ENCODE assay signal across 1 cellular context in genomic region chr5:177508837-177509236, GRCh38.
TF ChIP-seq lines count a peak whose summit lies in the region.

No MANE protein-coding gene starts in this region.

TF ChIP-seq in K562, 482 proteins besides CTCF, POLR2A, EP300 and RAD21 (continues in another document):
- TF ChIP-seq GATA2 (CRISPR knock-in tag; IDR thresholded peaks at IDR 0.05) (0 out of 2 replicates have a peak, but pooled peaks have one; percentile 23), IRF9 (tag; IDR thresholded peaks at IDR 0.05) (no peak), CREM (IDR thresholded peaks at IDR 0.05; ENCODE audit: low read depth) (peak; percentile 49; the same call in 1 of the 2 replicates), TCF3 (CRISPR knock-in tag; IDR thresholded peaks at IDR 0.05) (peak; percentile 83), E2F6 (IDR thresholded peaks at IDR 0.05; ENCODE audit: borderline replicate concordance in 1 of 2, extremely low read depth in 1 of 2, insufficient read depth in 1 of 2, insufficient read length in 1 of 2, low read depth in 1 of 2, low read length in 1 of 2, poor library complexity in 1 of 2, severe bottlenecking in 1 of 2) (peak in 1 of 2 experiments; percentile 41), SMARCC2 (IDR thresholded peaks at IDR 0.05; ENCODE audit: low read depth) (peak; percentile 39; the same call in 1 of the 2 replicates), LEF1 (IDR thresholded peaks at IDR 0.05) (peak; percentile 58; the same call in 1 of the 2 replicates), ARID4B (CRISPR knock-in tag; IDR thresholded peaks at IDR 0.05) (no peak), NCOA1 (IDR thresholded peaks at IDR 0.05; ENCODE audit: low read depth) (peak; percentile 47; the same call in 1 of the 2 replicates), NFIC (IDR thresholded peaks at IDR 0.05) (peak; percentile 94), HLTF (IDR thresholded peaks at IDR 0.05) (no peak), VEZF1 (CRISPR knock-in tag; IDR thresholded peaks at IDR 0.05) (peak; percentile 48; the same call in 1 of the 2 replicates), ELF4 (CRISPR knock-in tag; IDR thresholded peaks at IDR 0.05) (no peak), CBX5 (IDR thresholded peaks at IDR 0.05; ENCODE audit: borderline replicate concordance, low read depth) (no peak), ZHX1 (conservative IDR thresholded peaks at IDR 0.05; ENCODE audit: low read length) (no peak), SNRNP70 (optimal IDR thresholded peaks at IDR 0.05; ENCODE audit: low read depth, low read length) (no peak), ZMIZ1 (IDR thresholded peaks at IDR 0.05; ENCODE audit: low read depth in 2 of 2, low read length in 2 of 2) (0 out of 4 replicates have a peak, but pooled peaks of 1 of the 2 experiments have one; percentile 54), RBFOX2 (IDR thresholded peaks at IDR 0.05; ENCODE audit: low read depth, low read length) (peak; percentile 13), CBFA2T3 (IDR thresholded peaks at IDR 0.05) (peak; percentile 94), MBD2 (IDR thresholded peaks at IDR 0.05; ENCODE audit: borderline replicate concordance, low read depth) (0 out of 2 replicates have a peak, but pooled peaks have one; percentile 27), ZNF696 (CRISPR knock-in tag; conservative IDR thresholded peaks at IDR 0.05) (no peak), ZFP30 (CRISPR knock-in tag; IDR thresholded peaks at IDR 0.05; ENCODE audit: borderline replicate concordance) (no peak), IRF1 (CRISPR knock-in tag; IDR thresholded peaks at IDR 0.05; ENCODE audit: borderline replicate concordance) (no peak), RNF2 (IDR thresholded peaks at IDR 0.05) (peak; percentile 63; the same call in 1 of the 2 replicates), CBFA2T2 (conservative IDR thresholded peaks at IDR 0.05) (peak; percentile 86), HNRNPL (IDR thresholded peaks at IDR 0.05; ENCODE audit: low read depth, low read length) (no peak), EGR1 (conservative IDR thresholded peaks at IDR 0.05) (peak; percentile 97), DMBX1 (CRISPR knock-in tag; IDR thresholded peaks at IDR 0.05; ENCODE audit: borderline replicate concordance) (no peak), GATAD2A (IDR thresholded peaks at IDR 0.05) (no peak), GATAD2B (IDR thresholded peaks at IDR 0.05; ENCODE audit: borderline replicate concordance) (no peak), PML (IDR thresholded peaks at IDR 0.05; ENCODE audit: low read length) (peak; percentile 30; the same call in 1 of the 2 replicates), HDAC1 (IDR thresholded peaks at IDR 0.05) (0 out of 4 replicates have a peak, but pooled peaks of 1 of the 2 experiments have one; percentile 8), ZNF655 (CRISPR knock-in tag; IDR thresholded peaks at IDR 0.05) (no peak), CEBPZ (IDR thresholded peaks at IDR 0.05; ENCODE audit: borderline replicate concordance, low read depth, low read length) (no peak), THAP7 (CRISPR knock-in tag; IDR thresholded peaks at IDR 0.05) (no peak)
